8 cellular contexts compared by ENCODE assay signal in the genomic region with DNA sequence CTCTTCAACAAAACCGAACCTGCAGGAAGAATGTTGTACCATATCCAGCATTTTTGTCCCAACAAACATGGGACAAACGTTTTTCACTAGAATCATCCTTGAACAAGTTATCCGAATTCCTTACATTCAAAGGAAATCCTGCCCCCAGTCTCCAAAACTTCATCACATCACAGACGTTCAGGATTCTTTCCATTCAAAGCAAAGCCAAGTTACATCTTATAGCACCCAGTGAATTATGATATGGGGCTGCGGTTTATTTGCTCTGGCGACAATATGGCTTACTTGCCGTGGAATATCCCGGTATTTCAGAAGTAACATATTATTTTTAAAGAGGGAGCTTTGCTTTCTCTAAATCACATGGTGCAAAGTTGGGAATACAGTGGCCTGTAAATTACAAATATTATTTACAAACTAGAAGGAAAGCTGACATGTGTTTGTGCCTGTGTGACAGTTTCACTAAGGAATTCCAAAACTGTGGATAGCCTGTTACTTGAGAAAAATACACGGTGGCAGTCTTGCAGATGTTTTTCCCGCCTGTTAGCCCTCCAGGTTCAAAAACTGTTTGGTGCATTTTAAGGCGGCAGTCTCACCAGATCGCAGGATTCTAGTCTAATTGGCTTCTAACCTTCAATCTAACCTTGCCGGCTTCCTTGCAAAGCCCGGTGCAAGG. TPM values are rescaled to one million over a fixed set of nuclear protein-coding genes. Genes with fewer than 3 reads are reported as not detected.
DNase-seq lines count a peak whose midpoint lies in the region; ATAC-seq and TF ChIP-seq lines count a peak whose summit lies in the region.

No MANE protein-coding gene starts in this region.

- peak overlapping the region; percentile 92; the same call in 2 of the 3 replicates for H2BK15ac ChIP-seq in IMR-90 (ENCODE audit: low read depth, low read length)

- H3K27me3 ChIP-seq in ACC112 (ENCODE audit: insufficient read depth, low read length) (no peaks in the 10 kb centered on the region), IMR-90 (ENCODE audit: control insufficient read depth, insufficient read depth, low read length) (no peaks in the 10 kb centered on the region), muscle layer of duodenum (ENCODE audit: low read depth, low read length) (no peaks in the 10 kb centered on the region)

- TF ChIP-seq CTCF in IMR-90 (conservative IDR thresholded peaks at IDR 0.05; ENCODE audit: low read depth, low read length): no peak

- H3K4me1 ChIP-seq in ACC112 (ENCODE audit: control insufficient read depth, insufficient read depth, low read length, unreplicated experiment) (peaks cover 34% of the 10 kb centered on the region), IMR-90 (ENCODE audit: control insufficient read depth, insufficient read depth, low read length) (peaks cover 6% of the 10 kb centered on the region), muscle layer of duodenum (ENCODE audit: control insufficient read depth in 1 of 2, insufficient read depth in 2 of 2, low read length in 2 of 2) (peaks cover 19 to 29% of the 10 kb centered on the region in 2 donors)

- BruUV-seq in IMR-90 (replicated peaks; lab: Mats Ljungman, UMichigan): no TSS peak

- POLR2A ChIA-PET in IMR-90 (lab: Charles Lee; ENCODE audit: unreplicated experiment): interaction anchor here (0.6 to 1.8 kb wide), 6 partner anchors 10 to 275 kb away, joined by 3 to 10 read pairs (median 6); no protein-coding TSS in a partner anchor

- peak overlapping the region; percentile 7 for H2AK9ac ChIP-seq in IMR-90 (replicated peaks; ENCODE audit: low read depth, low read length, poor library complexity)

- CTCF ChIA-PET in IMR-90 (lab: Yijun Ruan, JAX): interaction anchor here (0.6 kb wide), 1 partner anchor 84 kb away, joined by 3 read pairs; no protein-coding TSS in a partner anchor

- H3K23ac ChIP-seq in IMR-90 (ENCODE audit: low read depth, low read length): peak overlapping the region; percentile 98

- no peak for DNase-seq in IMR-90
- DNase-seq in caudate nucleus (lab: John Stamatoyannopoulos, UW): no peak
- no peak for DNase-seq in activated CD8-positive, alpha-beta memory T cell treated with anti-CD3 and anti-CD28 coated beads for 24 hours

- no peaks in the 10 kb centered on the region for H3K36me3 ChIP-seq in ACC112 (ENCODE audit: insufficient read depth, low read length)
- no peaks in the 10 kb centered on the region for H3K36me3 ChIP-seq in IMR-90 (ENCODE audit: control insufficient read depth, insufficient read depth, low read length)
- peaks cover 0 to 26% of the 10 kb centered on the region in 2 donors for H3K36me3 ChIP-seq in muscle layer of duodenum (ENCODE audit: control insufficient read depth in 1 of 2, insufficient read depth in 2 of 2, low read length in 2 of 2)

- peak overlapping the region; percentile 96 for H4K91ac ChIP-seq in IMR-90 (ENCODE audit: insufficient read depth, low read depth, low read length)

- H2BK20ac ChIP-seq in IMR-90 (ENCODE audit: low read depth, low read length): peak overlapping the region; percentile 91

- H3K27ac ChIP-seq in ACC112 (ENCODE audit: low read depth, low read length) (peak overlapping the region; percentile 94), IMR-90 (ENCODE audit: insufficient read depth, low read length) (peak overlapping the region; percentile 99), caudate nucleus (ENCODE audit: low read depth, low read length) (peak overlapping the region; percentile 96), muscle layer of duodenum (ENCODE audit: low read length) (peak overlapping the region; percentile 99)

- H3K4me3 ChIP-seq in ACC112 (ENCODE audit: low read depth, low read length): peak overlapping the region; percentile 94
- peak overlapping the region; percentile 88 for H3K4me3 ChIP-seq in IMR-90 (ENCODE audit: insufficient read depth, low read depth, low read length)
- H3K4me3 ChIP-seq in muscle layer of duodenum (ENCODE audit: low read depth in 1 of 2, low read length in 2 of 2): peak overlapping the region; percentile 85 to 99

- intact Hi-C loops in IMR-90 (cut with micrococcal nuclease): loop anchor here (1.0 to 10.0 kb wide), 5 partner anchors 53 to 341 kb away; no protein-coding TSS in a partner anchor

- peaks cover 53% of the 10 kb centered on the region for H3K79me2 ChIP-seq in ACC112 (ENCODE audit: control insufficient read depth, insufficient read depth, low read length, unreplicated experiment)

- no peak for TF ChIP-seq POLR2A in IMR-90 (IDR thresholded peaks at IDR 0.05; ENCODE audit: low read depth, low read length)

- peak overlapping the region; percentile 99 for H2BK120ac ChIP-seq in IMR-90 (ENCODE audit: low read depth, low read length)

- H3K9me3 ChIP-seq in IMR-90 (ENCODE audit: control insufficient read depth, insufficient read depth, low read length) (no peaks in the 10 kb centered on the region), muscle layer of duodenum (ENCODE audit: control insufficient read depth in 1 of 2, low read length in 2 of 2) (no peaks in the 10 kb centered on the region)

- H3K4ac ChIP-seq in IMR-90 (ENCODE audit: low read depth, low read length): peak overlapping the region; percentile 97

- H3K14ac ChIP-seq in IMR-90 (replicated peaks; ENCODE audit: low read depth, low read length): peak overlapping the region; percentile 97

- H4K5ac ChIP-seq in IMR-90 (ENCODE audit: low read depth, low read length): peak overlapping the region; percentile 73

- WGBS in IMR-90 (ENCODE audit: extremely low coverage in 2 of 2, insufficient read length in 1 of 2), 2 experiments: 8% methylated on average over 2 of the region's 14 CpGs; no CpG with 5 or more reads in 1 of the 2 experiments

- peak overlapping the region; percentile 92 for H2AK5ac ChIP-seq in IMR-90 (ENCODE audit: low read depth, low read length)

- H2AFZ ChIP-seq in ACC112 (ENCODE audit: low read length, unreplicated experiment) (peak overlapping the region; percentile 89), IMR-90 (replicated peaks; ENCODE audit: low read length, poor library complexity) (peak overlapping the region; percentile 91)

- H4K8ac ChIP-seq in IMR-90 (ENCODE audit: low read depth in 2 of 2, low read length in 2 of 2): peak overlapping the region; percentile 56 to 94

- H3K18ac ChIP-seq in IMR-90 (ENCODE audit: low read depth, low read length): peak overlapping the region; percentile 53

- peak overlapping the region; percentile 94 for H3K56ac ChIP-seq in IMR-90 (ENCODE audit: extremely low read depth, insufficient read depth, low read length)

- H3K79me1 ChIP-seq in IMR-90 (ENCODE audit: low read depth in 1 of 2, low read length in 2 of 2): peaks cover 0 to 17% of the 10 kb centered on the region in 2 experiments; a peak in 3 of 4 replicates

- H3K9me1 ChIP-seq in IMR-90 (ENCODE audit: insufficient read depth, low read length): peaks cover 7% of the 10 kb centered on the region

- dilution Hi-C loops in IMR-90 (cut with HindIII; ENCODE audit: low sequenced_read_pairs, unreplicated experiment): no loop called here

- peak overlapping the region; percentile 99 for H3K9ac ChIP-seq in IMR-90 (ENCODE audit: low read depth, low read length)

- H3K4me2 ChIP-seq in IMR-90 (ENCODE audit: low read depth, low read length): peak overlapping the region; percentile 89

- TF ChIP-seq RAD21 in IMR-90 (IDR thresholded peaks at IDR 0.05; ENCODE audit: low read length): no peak

- ATAC-seq in IMR-90 (ENCODE audit: low read depth) (no peak), HG03196 (IDR thresholded peaks at IDR 0.05; ENCODE audit: unreplicated experiment) (no peak), HG02759 (IDR thresholded peaks at IDR 0.05; ENCODE audit: unreplicated experiment) (no peak), HG03521 (IDR thresholded peaks at IDR 0.05; ENCODE audit: unreplicated experiment) (no peak)

- H2BK5ac ChIP-seq in IMR-90 (ENCODE audit: low read depth, low read length, poor library complexity, severe bottlenecking): peak overlapping the region; percentile 95

- in situ Hi-C loops in IMR-90 (cut with MboI; ENCODE audit: low sequenced_read_pairs): no loop called here

- 0 out of 2 replicates have a peak, but pooled peaks cover 4% of the 10 kb centered on the region for H4K20me1 ChIP-seq in IMR-90 (ENCODE audit: insufficient read depth, low read length)

TF ChIP-seq in IMR-90, 13 proteins besides CTCF, POLR2A, EP300 and RAD21:
- TF ChIP-seq RFX5 (IDR thresholded peaks at IDR 0.05; ENCODE audit: low read depth, low read length) (0 out of 2 replicates have a peak, but pooled peaks have one; percentile 7), NFE2L2 (IDR thresholded peaks at IDR 0.05; ENCODE audit: low read depth, low read length) (no peak)

RNA-seq across cellular contexts. Expression of a gene that starts 0.8 kb away (rescaled TPM):
- 515 and 664 TPM in 2 replicates for total RNA-seq in IMR-90 (2012; rRNA removed)
- polyA plus RNA-seq in IMR-90 (2012; rRNA removed): 127 and 129 TPM in 2 replicates
- polyA plus RNA-seq in IMR-90 (2012; cell fraction: cytosol; rRNA removed): 41.6 and 47.4 TPM in 2 replicates
- polyA plus RNA-seq in IMR-90 (2012; cell fraction: nucleus; rRNA removed; ENCODE audit: low replicate concordance): 48.0 and 82.1 TPM in 2 replicates
